11 cellular contexts compared by ENCODE assay signal in the genomic region with DNA sequence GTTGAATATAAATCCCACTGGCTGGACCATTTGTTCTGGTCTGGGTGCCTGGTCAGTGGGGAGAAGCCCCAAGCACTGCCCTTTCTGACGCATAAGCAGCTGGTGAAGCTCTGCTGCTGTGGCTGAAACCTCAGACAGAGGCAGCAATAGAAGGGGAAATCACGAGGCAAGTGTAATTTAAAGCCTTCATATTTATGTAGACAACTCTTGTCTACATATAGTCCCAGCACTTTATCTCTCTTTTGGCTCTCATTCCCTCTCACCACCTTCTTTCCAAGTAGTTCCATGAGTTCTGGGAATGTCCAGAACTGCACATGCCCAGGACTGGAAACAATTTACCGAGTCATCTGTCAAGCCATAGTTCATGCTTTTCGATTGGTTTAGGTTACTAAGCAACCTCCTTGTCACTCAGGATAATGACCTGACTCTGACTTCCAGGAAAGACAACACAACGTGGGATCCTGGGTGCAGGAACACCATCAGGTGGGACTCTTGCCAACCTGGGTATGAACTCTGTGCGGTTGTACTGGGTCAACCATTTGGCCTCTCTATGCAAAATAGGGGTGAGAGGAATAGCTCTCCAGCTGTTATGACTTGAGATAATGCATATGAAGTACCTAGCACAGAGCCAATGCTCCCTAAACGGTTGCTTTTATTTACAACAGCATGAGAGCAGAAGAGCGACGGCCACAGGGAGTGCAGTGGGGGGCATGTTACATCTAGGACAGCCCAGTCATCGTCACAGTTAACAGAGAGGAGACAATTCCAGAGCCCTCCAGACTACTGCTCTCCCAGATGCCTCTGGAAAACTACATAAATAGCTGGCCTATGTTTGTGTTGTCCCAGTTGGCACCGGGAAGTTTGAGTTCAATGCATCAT.
DNase-seq lines count a peak whose midpoint lies in the region; ATAC-seq and TF ChIP-seq lines count a peak whose summit lies in the region.
"Had no signal": no experiment of that assay in that cellular context is flagged by ENCODE, and none has a peak within 500 bp of the region (broad histone marks: within the 10 kb centered on the region; RNA-seq: fewer than 3 reads in every experiment).

No MANE protein-coding gene starts in this region.

- no peaks in the 10 kb centered on the region for H3K4me1 Mint-ChIP-seq in CD14-positive monocyte
- H3K4me1 Mint-ChIP-seq in activated CD4-positive, alpha-beta memory T cell treated with anti-CD3 and anti-CD28 coated beads, Interleukin-2, amount 10 ng/mL, durations not matched to agents 7 days and 5 days: no peaks in the 10 kb centered on the region
- H3K4me1 Mint-ChIP-seq: central memory CD8-positive, alpha-beta T cell had no signal

- no peak overlapping the region for H3K27ac Mint-ChIP-seq in CD14-positive monocyte
- no peak overlapping the region for H3K27ac Mint-ChIP-seq in activated CD4-positive, alpha-beta memory T cell treated with anti-CD3 and anti-CD28 coated beads, Interleukin-2, amount 10 ng/mL, durations not matched to agents 7 days and 5 days
- H3K27ac Mint-ChIP-seq: activated T-helper 2 cell treated with anti-CD3 and anti-CD28 coated beads, Interferon-gamma antibody, Interleukin-2, Interleukin-4, amounts not matched to agents 10 μg/mL and 5 μg/mL and 100 μg/mL, durations not matched to agents 14 hours and 24 hours and 36 hours had no signal

- CTCF ChIA-PET in activated CD4-positive, alpha-beta memory T cell treated with anti-CD3 and anti-CD28 coated beads, Interleukin-2, amount 10 ng/mL, durations not matched to agents 7 days and 5 days (lab: Charles Lee): no interaction called here

- intact Hi-C loops in CD14-positive monocyte (cut with micrococcal nuclease): no loop called here

- no peak overlapping the region for H3K4me3 Mint-ChIP-seq in CD14-positive monocyte
- no peak overlapping the region for H3K4me3 Mint-ChIP-seq in activated CD4-positive, alpha-beta memory T cell treated with anti-CD3 and anti-CD28 coated beads, Interleukin-2, amount 10 ng/mL, durations not matched to agents 7 days and 5 days
- H3K4me3 Mint-ChIP-seq: central memory CD8-positive, alpha-beta T cell had no signal

- ATAC-seq in GM21447 (IDR thresholded peaks at IDR 0.05; ENCODE audit: unreplicated experiment) (peak; percentile 51), left lobe of liver (peak; percentile 69)

- TF ChIP-seq CTCF in CD14-positive monocyte (IDR thresholded peaks at IDR 0.05): no peak

- POLR2A ChIA-PET in activated CD4-positive, alpha-beta memory T cell treated with anti-CD3 and anti-CD28 coated beads, Interleukin-2, amount 10 ng/mL, durations not matched to agents 7 days and 5 days (lab: Charles Lee): no interaction called here

- peaks cover 0 to 3% (median 0%) of the 10 kb centered on the region in 7 donors for H3K9me3 Mint-ChIP-seq in CD14-positive monocyte
- H3K9me3 Mint-ChIP-seq in activated CD4-positive, alpha-beta memory T cell treated with anti-CD3 and anti-CD28 coated beads, Interleukin-2, amount 10 ng/mL, durations not matched to agents 7 days and 5 days: no peaks in the 10 kb centered on the region
- H3K9me3 Mint-ChIP-seq: activated T-helper 2 cell treated with anti-CD3 and anti-CD28 coated beads, Interferon-gamma antibody, Interleukin-2, Interleukin-4, amounts not matched to agents 10 μg/mL and 5 μg/mL and 100 μg/mL, durations not matched to agents 14 hours and 24 hours and 36 hours; central memory CD8-positive, alpha-beta T cell had no signal

- no peaks in the 10 kb centered on the region for H3K36me3 Mint-ChIP-seq in CD14-positive monocyte
- no peaks in the 10 kb centered on the region for H3K36me3 Mint-ChIP-seq in activated CD4-positive, alpha-beta memory T cell treated with anti-CD3 and anti-CD28 coated beads, Interleukin-2, amount 10 ng/mL, durations not matched to agents 7 days and 5 days (ENCODE audit: low read depth)

- DNase-seq in Caki2 (ENCODE audit: low read depth): peak; percentile 14
- peak; percentile 31 for DNase-seq in SK-MEL-5 (ENCODE audit: low read depth, low spot score)
- peak; percentile 93 for DNase-seq in left lobe of liver (ENCODE audit: low spot score)
- DNase-seq in CD14-positive monocyte (ENCODE audit: low spot score): no peak
- DNase-seq in NK-92 (lab: John Stamatoyannopoulos, UW; ENCODE audit: unreplicated experiment): no peak
- no peak for DNase-seq in activated CD4-positive, alpha-beta memory T cell treated with anti-CD3 and anti-CD28 coated beads, Interleukin-2, amount 10 ng/mL, durations not matched to agents 7 days and 5 days
- DNase-seq in middle frontal gyrus (ENCODE audit: extremely low spot score, low spot score): no peak
- DNase-seq: stomach had no signal

- H3K27me3 Mint-ChIP-seq in CD14-positive monocyte (ENCODE audit: low read depth in 3 of 3): peaks cover 0 to 6% (median 2%) of the 10 kb centered on the region in 3 donors
- peaks cover 2% of the 10 kb centered on the region for H3K27me3 Mint-ChIP-seq in activated CD4-positive, alpha-beta memory T cell treated with anti-CD3 and anti-CD28 coated beads, Interleukin-2, amount 10 ng/mL, durations not matched to agents 7 days and 5 days
- H3K27me3 Mint-ChIP-seq: central memory CD8-positive, alpha-beta T cell had no signal

- in situ Hi-C loops in Caki2 (cut with HindIII; ENCODE audit: low pct_unique_long_range_greater_than_20kb, low sequenced_read_pairs): no loop called here
- in situ Hi-C loops in SK-MEL-5 (cut with HindIII; ENCODE audit: low pct_unique_long_range_greater_than_20kb, low sequenced_read_pairs): no loop called here

Comparison
In these comparisons a context has a peak if more than half of its experiments do, and no peak if none do; other contexts are left out.
1. DNase-seq: peak in Caki2 (single experiment), SK-MEL-5 (single experiment) and left lobe of liver (single experiment); none in CD14-positive monocyte (single experiment), NK-92 (single experiment), activated CD4-positive, alpha-beta memory T cell treated with anti-CD3 and anti-CD28 coated beads, Interleukin-2, amount 10 ng/mL, durations not matched to agents 7 days and 5 days (single experiment) and middle frontal gyrus (single experiment).